ENCODE assay signal across 1 cellular context in the genomic region with DNA sequence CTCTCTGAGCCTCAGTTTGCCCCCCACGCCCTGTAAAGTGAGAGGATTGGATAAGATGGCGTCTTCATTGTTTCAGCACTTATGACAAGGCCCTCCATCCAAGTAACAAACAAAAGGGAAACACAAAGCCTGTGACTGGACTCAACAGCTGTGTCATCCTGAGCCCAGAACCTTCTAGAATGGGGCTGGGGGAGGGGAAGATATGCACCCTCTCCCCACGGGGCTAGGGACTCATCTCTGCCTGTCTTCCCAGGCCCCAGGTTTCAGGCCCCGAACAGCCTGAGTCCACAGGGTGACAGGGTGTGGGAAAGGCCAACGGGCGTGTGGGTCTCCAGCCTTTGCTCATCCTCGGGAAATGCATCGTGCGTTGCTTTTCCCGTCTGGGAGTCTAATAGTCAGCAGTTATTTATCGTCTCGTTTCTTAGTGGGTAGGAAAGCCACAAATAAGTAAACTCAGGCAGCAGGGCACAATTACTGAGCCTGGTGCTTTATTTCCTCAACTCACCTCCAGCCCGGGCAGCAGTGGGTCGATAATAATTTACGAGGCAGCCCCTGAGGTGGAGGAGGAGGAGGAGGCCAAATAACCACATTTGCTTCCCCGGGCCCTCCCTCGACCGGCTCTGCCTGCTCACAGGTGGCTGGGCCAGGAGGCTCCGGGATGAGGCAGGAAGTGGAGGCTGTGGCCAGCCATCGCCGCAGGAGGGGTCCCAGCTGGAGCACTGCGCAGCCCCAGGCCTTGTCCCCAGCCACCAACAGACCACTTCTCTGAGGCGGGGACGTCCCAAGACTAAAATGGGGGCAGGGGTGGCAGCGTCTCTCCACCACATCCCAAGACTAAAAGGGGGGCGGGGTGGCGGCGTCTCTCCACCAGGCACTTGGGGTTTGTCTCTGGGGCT.
TF ChIP-seq lines count a peak whose summit lies in the region.

No MANE protein-coding gene starts in this region.

TF ChIP-seq in HEK293, 187 proteins besides CTCF, POLR2A, EP300 and RAD21 (continued from another document):
- TF ChIP-seq, protein P1, sequence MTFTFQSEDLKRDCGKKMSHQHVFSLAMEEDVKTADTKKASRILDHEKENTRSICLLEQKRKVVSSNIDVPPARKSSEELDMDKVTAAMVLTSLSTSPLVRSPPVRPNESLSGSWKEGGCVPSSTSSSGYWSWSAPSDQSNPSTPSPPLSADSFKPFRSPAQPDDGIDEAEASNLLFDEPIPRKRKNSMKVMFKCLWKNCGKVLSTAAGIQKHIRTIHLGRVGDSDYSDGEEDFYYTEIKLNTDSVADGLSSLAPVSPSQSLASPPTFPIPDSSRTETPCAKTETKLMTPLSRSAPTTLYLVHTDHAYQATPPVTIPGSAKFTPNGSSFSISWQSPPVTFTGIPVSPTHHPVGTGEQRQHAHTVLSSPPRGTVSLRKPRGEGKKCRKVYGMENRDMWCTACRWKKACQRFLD (tag by site-specific recombination; IDR thresholded peaks at IDR 0.05): no peak
- peak; percentile 69 for TF ChIP-seq EGR2 (tag by site-specific recombination; IDR thresholded peaks at IDR 0.05; ENCODE audit: low read depth)
- TF ChIP-seq ZFP3 (tag by site-specific recombination; IDR thresholded peaks at IDR 0.05; ENCODE audit: low read depth): no peak
- no peak for TF ChIP-seq TRIM28 (IDR thresholded peaks at IDR 0.05; ENCODE audit: borderline replicate concordance, low read length)
- TF ChIP-seq ZNF843 (tag by site-specific recombination; IDR thresholded peaks at IDR 0.05): no peak
- 0 out of 2 replicates have a peak, but pooled peaks have one; percentile 45 for TF ChIP-seq SCRT2 (tag by site-specific recombination; IDR thresholded peaks at IDR 0.05)
- no peak for TF ChIP-seq REPIN1 (tag by site-specific recombination; IDR thresholded peaks at IDR 0.05; ENCODE audit: low read depth)
- no peak for TF ChIP-seq ZNF571 (tag by site-specific recombination; IDR thresholded peaks at IDR 0.05)
- peak; percentile 32; the same call in 1 of the 2 replicates for TF ChIP-seq ZIC2 (tag by site-specific recombination; IDR thresholded peaks at IDR 0.05)
